Comparison of ENCODE assay signal across 2 cellular contexts in genomic region chrX:2676794-2677675, GRCh38.
A peak's percentile ranks its signal among the peaks of the same experiment; 100 is the strongest.
TF ChIP-seq lines count a peak whose summit lies in the region.

No MANE protein-coding gene starts in this region.

TF ChIP-seq in IMR-90, 13 proteins besides CTCF, POLR2A, EP300 and RAD21:
- TF ChIP-seq CEBPB (IDR thresholded peaks at IDR 0.05; ENCODE audit: low read depth, low read length) (no peak), NFE2L2 (IDR thresholded peaks at IDR 0.05; ENCODE audit: low read depth, low read length) (no peak), USF2 (IDR thresholded peaks at IDR 0.05; ENCODE audit: low read depth, low read length) (no peak), MAZ (IDR thresholded peaks at IDR 0.05; ENCODE audit: borderline replicate concordance, low read depth, low read length) (no peak), BHLHE40 (IDR thresholded peaks at IDR 0.05; ENCODE audit: low read depth, low read length) (no peak), RFX5 (IDR thresholded peaks at IDR 0.05; ENCODE audit: low read depth, low read length) (no peak)

TF ChIP-seq in endothelial cell of umbilical vein, 7 proteins besides CTCF, POLR2A, EP300 and RAD21:
- TF ChIP-seq MYC (IDR thresholded peaks at IDR 0.05; ENCODE audit: low read depth, low read length) = no peak
- TF ChIP-seq EZH2 (IDR thresholded peaks at IDR 0.05; ENCODE audit: borderline replicate concordance, low read depth, low read length, severe bottlenecking) = no peak
- TF ChIP-seq POLR2AphosphoS5 (IDR thresholded peaks at IDR 0.05; ENCODE audit: insufficient read depth, low read depth, low read length) = no peak
- peak; percentile 11 for TF ChIP-seq FOS (IDR thresholded peaks at IDR 0.05; ENCODE audit: borderline replicate concordance, insufficient read depth, low read length)
- no peak for TF ChIP-seq JUN (IDR thresholded peaks at IDR 0.05; ENCODE audit: borderline replicate concordance, insufficient read depth, insufficient read length, low read depth)
- peak; percentile 27 for TF ChIP-seq GATA2 (IDR thresholded peaks at IDR 0.05; ENCODE audit: insufficient read depth, insufficient read length, low read depth, low read length)
- TF ChIP-seq MAX (IDR thresholded peaks at IDR 0.05; ENCODE audit: insufficient read depth, insufficient read length) = no peak
